Comparison of ENCODE assay signal across 1 cellular context in the genomic region with DNA sequence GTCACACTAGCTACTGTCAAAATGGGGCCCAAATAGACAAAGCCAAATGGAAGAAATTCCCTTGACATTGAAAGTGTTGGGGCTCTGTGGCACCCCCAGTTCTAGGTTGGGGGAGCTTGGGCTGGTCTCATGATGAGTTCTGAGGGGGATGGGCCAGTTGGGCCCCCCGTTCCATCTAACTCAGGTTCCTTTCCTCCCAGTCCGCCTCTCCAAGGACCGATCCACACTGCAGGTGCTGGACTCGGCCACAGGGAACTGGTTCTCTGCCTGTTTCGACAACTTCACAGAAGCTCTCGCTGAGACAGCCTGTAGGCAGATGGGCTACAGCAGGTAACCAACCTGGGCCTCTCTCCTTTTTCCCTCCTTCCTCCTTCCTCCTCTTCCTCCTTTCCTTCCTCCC.
TF ChIP-seq lines count a peak whose summit lies in the region.

No MANE protein-coding gene starts in this region.

TF ChIP-seq in K562, 482 proteins besides CTCF, POLR2A, EP300 and RAD21 (continued from another document):
- TF ChIP-seq, protein P1, sequence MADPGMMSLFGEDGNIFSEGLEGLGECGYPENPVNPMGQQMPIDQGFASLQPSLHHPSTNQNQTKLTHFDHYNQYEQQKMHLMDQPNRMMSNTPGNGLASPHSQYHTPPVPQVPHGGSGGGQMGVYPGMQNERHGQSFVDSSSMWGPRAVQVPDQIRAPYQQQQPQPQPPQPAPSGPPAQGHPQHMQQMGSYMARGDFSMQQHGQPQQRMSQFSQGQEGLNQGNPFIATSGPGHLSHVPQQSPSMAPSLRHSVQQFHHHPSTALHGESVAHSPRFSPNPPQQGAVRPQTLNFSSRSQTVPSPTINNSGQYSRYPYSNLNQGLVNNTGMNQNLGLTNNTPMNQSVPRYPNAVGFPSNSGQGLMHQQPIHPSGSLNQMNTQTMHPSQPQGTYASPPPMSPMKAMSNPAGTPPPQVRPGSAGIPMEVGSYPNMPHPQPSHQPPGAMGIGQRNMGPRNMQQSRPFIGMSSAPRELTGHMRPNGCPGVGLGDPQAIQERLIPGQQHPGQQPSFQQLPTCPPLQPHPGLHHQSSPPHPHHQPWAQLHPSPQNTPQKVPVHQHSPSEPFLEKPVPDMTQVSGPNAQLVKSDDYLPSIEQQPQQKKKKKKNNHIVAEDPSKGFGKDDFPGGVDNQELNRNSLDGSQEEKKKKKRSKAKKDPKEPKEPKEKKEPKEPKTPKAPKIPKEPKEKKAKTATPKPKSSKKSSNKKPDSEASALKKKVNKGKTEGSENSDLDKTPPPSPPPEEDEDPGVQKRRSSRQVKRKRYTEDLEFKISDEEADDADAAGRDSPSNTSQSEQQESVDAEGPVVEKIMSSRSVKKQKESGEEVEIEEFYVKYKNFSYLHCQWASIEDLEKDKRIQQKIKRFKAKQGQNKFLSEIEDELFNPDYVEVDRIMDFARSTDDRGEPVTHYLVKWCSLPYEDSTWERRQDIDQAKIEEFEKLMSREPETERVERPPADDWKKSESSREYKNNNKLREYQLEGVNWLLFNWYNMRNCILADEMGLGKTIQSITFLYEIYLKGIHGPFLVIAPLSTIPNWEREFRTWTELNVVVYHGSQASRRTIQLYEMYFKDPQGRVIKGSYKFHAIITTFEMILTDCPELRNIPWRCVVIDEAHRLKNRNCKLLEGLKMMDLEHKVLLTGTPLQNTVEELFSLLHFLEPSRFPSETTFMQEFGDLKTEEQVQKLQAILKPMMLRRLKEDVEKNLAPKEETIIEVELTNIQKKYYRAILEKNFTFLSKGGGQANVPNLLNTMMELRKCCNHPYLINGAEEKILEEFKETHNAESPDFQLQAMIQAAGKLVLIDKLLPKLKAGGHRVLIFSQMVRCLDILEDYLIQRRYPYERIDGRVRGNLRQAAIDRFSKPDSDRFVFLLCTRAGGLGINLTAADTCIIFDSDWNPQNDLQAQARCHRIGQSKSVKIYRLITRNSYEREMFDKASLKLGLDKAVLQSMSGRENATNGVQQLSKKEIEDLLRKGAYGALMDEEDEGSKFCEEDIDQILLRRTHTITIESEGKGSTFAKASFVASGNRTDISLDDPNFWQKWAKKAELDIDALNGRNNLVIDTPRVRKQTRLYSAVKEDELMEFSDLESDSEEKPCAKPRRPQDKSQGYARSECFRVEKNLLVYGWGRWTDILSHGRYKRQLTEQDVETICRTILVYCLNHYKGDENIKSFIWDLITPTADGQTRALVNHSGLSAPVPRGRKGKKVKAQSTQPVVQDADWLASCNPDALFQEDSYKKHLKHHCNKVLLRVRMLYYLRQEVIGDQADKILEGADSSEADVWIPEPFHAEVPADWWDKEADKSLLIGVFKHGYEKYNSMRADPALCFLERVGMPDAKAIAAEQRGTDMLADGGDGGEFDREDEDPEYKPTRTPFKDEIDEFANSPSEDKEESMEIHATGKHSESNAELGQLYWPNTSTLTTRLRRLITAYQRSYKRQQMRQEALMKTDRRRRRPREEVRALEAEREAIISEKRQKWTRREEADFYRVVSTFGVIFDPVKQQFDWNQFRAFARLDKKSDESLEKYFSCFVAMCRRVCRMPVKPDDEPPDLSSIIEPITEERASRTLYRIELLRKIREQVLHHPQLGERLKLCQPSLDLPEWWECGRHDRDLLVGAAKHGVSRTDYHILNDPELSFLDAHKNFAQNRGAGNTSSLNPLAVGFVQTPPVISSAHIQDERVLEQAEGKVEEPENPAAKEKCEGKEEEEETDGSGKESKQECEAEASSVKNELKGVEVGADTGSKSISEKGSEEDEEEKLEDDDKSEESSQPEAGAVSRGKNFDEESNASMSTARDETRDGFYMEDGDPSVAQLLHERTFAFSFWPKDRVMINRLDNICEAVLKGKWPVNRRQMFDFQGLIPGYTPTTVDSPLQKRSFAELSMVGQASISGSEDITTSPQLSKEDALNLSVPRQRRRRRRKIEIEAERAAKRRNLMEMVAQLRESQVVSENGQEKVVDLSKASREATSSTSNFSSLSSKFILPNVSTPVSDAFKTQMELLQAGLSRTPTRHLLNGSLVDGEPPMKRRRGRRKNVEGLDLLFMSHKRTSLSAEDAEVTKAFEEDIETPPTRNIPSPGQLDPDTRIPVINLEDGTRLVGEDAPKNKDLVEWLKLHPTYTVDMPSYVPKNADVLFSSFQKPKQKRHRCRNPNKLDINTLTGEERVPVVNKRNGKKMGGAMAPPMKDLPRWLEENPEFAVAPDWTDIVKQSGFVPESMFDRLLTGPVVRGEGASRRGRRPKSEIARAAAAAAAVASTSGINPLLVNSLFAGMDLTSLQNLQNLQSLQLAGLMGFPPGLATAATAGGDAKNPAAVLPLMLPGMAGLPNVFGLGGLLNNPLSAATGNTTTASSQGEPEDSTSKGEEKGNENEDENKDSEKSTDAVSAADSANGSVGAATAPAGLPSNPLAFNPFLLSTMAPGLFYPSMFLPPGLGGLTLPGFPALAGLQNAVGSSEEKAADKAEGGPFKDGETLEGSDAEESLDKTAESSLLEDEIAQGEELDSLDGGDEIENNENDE (IDR thresholded peaks at IDR 0.05; ENCODE audit: low read depth, low read length), result no peak
- TF ChIP-seq, protein P2, sequence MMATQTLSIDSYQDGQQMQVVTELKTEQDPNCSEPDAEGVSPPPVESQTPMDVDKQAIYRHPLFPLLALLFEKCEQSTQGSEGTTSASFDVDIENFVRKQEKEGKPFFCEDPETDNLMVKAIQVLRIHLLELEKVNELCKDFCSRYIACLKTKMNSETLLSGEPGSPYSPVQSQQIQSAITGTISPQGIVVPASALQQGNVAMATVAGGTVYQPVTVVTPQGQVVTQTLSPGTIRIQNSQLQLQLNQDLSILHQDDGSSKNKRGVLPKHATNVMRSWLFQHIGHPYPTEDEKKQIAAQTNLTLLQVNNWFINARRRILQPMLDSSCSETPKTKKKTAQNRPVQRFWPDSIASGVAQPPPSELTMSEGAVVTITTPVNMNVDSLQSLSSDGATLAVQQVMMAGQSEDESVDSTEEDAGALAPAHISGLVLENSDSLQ (IDR thresholded peaks at IDR 0.05), result no peak
